In genomic region chr3:122104515-122105194, GRCh38 we compare ENCODE assay signal across 25 cellular contexts.
DNase-seq lines count a peak whose midpoint lies in the region; ATAC-seq lines count a peak whose summit lies in the region.
"Had no signal": no experiment of that assay in that cellular context is flagged by ENCODE, and none has a peak within 500 bp of the region (broad histone marks: within the 10 kb centered on the region; RNA-seq: fewer than 3 reads in every experiment).

No MANE protein-coding gene starts in this region.

- H3K27me3 Mint-ChIP-seq in stimulated activated naive CD8-positive, alpha-beta T cell treated with anti-CD3 and anti-CD28 coated beads, Interleukin-15, Interleukin-2, amounts not matched to agents 100 ng/mL and 50 ng/mL, for 24 hours, result no peaks in the 10 kb centered on the region
- H3K27me3 Mint-ChIP-seq: IgD-negative memory B cell had no signal

- H3K27ac Mint-ChIP-seq in stimulated activated naive CD8-positive, alpha-beta T cell treated with anti-CD3 and anti-CD28 coated beads, Interleukin-15, Interleukin-2, amounts not matched to agents 100 ng/mL and 50 ng/mL, for 24 hours, result peak overlapping the region; percentile 46
- H3K27ac Mint-ChIP-seq: activated naive CD8-positive, alpha-beta T cell treated with anti-CD3 and anti-CD28 coated beads, Interleukin-2, amount 10 ng/mL, durations not matched to agents 7 days and 5 days; brain; HFFc6; mesothelial cell of epicardium had no signal

- no peak for ATAC-seq in stimulated activated naive CD8-positive, alpha-beta T cell treated with anti-CD3 and anti-CD28 coated beads, Interleukin-15, Interleukin-2, amounts not matched to agents 100 U/mL and 50 U/mL, for 24 hours
- ATAC-seq in GM21619 (IDR thresholded peaks at IDR 0.05; ENCODE audit: unreplicated experiment), result peak; percentile 35
- ATAC-seq in HG03571 (IDR thresholded peaks at IDR 0.05; ENCODE audit: unreplicated experiment), result peak; percentile 23
- ATAC-seq: left lung, Panc1, psoas muscle had no signal

- no peak for DNase-seq in stimulated activated naive CD8-positive, alpha-beta T cell treated with anti-CD3 and anti-CD28 coated beads, Interleukin-15, Interleukin-2, amounts not matched to agents 100 U/mL and 50 U/mL, for 24 hours
- DNase-seq in NCI-H1105 (lab: John Stamatoyannopoulos, UW) (no peak), NCI-H526 treated with DMSO at 0.1 percent for 48 hours (lab: John Stamatoyannopoulos, UW) (no peak), EL (no peak)
- DNase-seq in effector CD8-positive, alpha-beta T cell (lab: John Stamatoyannopoulos, UW), result no peak
- DNase-seq: ACHN; activated CD8-positive, alpha-beta memory T cell treated with anti-CD3 and anti-CD28 coated beads for 24 hours; activated naive CD8-positive, alpha-beta T cell treated with anti-CD3 and anti-CD28 coated beads, Interleukin-2, amount 10 ng/mL, durations not matched to agents 7 days and 5 days; DMS 273 treated with DMSO at 0.1 percent for 48 hours; GDM1; glutamatergic neuron; HFFc6; left lung; MM.1S; NCI-H1694; nephron progenitor cell; psoas muscle; SJCRH30 had no signal

- no peak overlapping the region for H3K4me3 Mint-ChIP-seq in stimulated activated naive CD8-positive, alpha-beta T cell treated with anti-CD3 and anti-CD28 coated beads, Interleukin-15, Interleukin-2, amounts not matched to agents 100 ng/mL and 50 ng/mL, for 24 hours
- H3K4me3 Mint-ChIP-seq: activated naive CD8-positive, alpha-beta T cell treated with anti-CD3 and anti-CD28 coated beads, Interleukin-2, amount 10 ng/mL, durations not matched to agents 7 days and 5 days; brain; HFFc6; IgD-negative memory B cell; mesothelial cell of epicardium; nephron progenitor cell had no signal

- H3K4me1 Mint-ChIP-seq in stimulated activated naive CD8-positive, alpha-beta T cell treated with anti-CD3 and anti-CD28 coated beads, Interleukin-15, Interleukin-2, amounts not matched to agents 100 ng/mL and 50 ng/mL, for 24 hours (ENCODE audit: low read depth), result no peaks in the 10 kb centered on the region
- H3K4me1 Mint-ChIP-seq: brain, mesothelial cell of epicardium had no signal

- H3K9me3 Mint-ChIP-seq in stimulated activated naive CD8-positive, alpha-beta T cell treated with anti-CD3 and anti-CD28 coated beads, Interleukin-15, Interleukin-2, amounts not matched to agents 100 ng/mL and 50 ng/mL, for 24 hours, result no peaks in the 10 kb centered on the region
- H3K9me3 Mint-ChIP-seq: activated naive CD8-positive, alpha-beta T cell treated with anti-CD3 and anti-CD28 coated beads, Interleukin-2, amount 10 ng/mL, durations not matched to agents 7 days and 5 days; brain; HFFc6; IgD-negative memory B cell; mesothelial cell of epicardium had no signal

- no peaks in the 10 kb centered on the region for H3K36me3 Mint-ChIP-seq in stimulated activated naive CD8-positive, alpha-beta T cell treated with anti-CD3 and anti-CD28 coated beads, Interleukin-15, Interleukin-2, amounts not matched to agents 100 ng/mL and 50 ng/mL, for 24 hours (ENCODE audit: low read depth)
- H3K36me3 Mint-ChIP-seq: activated naive CD8-positive, alpha-beta T cell treated with anti-CD3 and anti-CD28 coated beads, Interleukin-2, amount 10 ng/mL, durations not matched to agents 7 days and 5 days; brain; mesothelial cell of epicardium had no signal
